In the genomic region with DNA sequence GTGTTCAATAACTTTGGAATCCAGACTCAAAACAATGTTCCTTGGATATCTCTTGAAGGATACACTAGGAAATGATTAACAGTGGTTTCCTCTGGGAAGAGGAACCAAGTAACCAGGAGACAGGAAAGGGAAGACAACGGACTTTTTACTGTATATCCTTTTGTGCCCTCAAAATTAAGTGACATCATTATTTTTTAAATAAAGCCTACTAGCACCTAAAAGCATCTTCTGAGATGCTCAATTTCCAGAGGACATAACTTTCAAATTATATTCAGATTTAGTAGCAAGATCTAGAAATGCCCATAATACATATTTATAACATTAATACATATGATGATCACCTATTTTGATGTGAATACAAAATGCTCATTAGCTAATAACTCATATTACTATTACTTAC, we compare ENCODE assay signal across 16 cellular contexts. TPM values are rescaled to one million over a fixed set of nuclear protein-coding genes. Genes with fewer than 3 reads are reported as not detected.
DNase-seq lines count a peak whose midpoint lies in the region; TF ChIP-seq lines count a peak whose summit lies in the region.
"Had no signal": no experiment of that assay in that cellular context is flagged by ENCODE, and none has a peak within 500 bp of the region (broad histone marks: within the 10 kb centered on the region; RNA-seq: fewer than 3 reads in every experiment).

No MANE protein-coding gene starts in this region.

- peak overlapping the region; percentile 57 for H3K27ac Mint-ChIP-seq in dendritic cell treated with granulocyte-macrophage colony-stimulating factor and Interleukin-4, amounts not matched to agents 40 ng/mL and 50 ng/mL, for 4 days
- peak overlapping the region; percentile 35 for H3K27ac Mint-ChIP-seq in progenitor cell of endocrine pancreas

- peaks cover 81 to 97% (median 95%) of the 10 kb centered on the region in 11 experiments for H4K20me1 ChIP-seq in BLaER1 treated with 17β-estradiol and CSF1 and Interleukin-3, amounts not matched to agents 10 nM and 100 nM

- peaks cover 16 to 75% (median 44%) of the 10 kb centered on the region in 10 experiments for H3K4me1 ChIP-seq in BLaER1 treated with 17β-estradiol and CSF1 and Interleukin-3, amounts not matched to agents 10 nM and 100 nM
- H3K4me1 ChIP-seq in esophagus muscularis mucosa: peaks cover 27 to 89% (median 84%) of the 10 kb centered on the region in 4 donors

- no peaks in the 10 kb centered on the region for H3K27me3 ChIP-seq in BLaER1 treated with 17β-estradiol and CSF1 and Interleukin-3, amounts not matched to agents 10 nM and 100 nM
- H3K27me3 ChIP-seq in H7 (ENCODE audit: control insufficient read depth, insufficient read depth, low read length) (no peaks in the 10 kb centered on the region), esophagus muscularis mucosa (no peaks in the 10 kb centered on the region)

- no peak for TF ChIP-seq EP300 in esophagus muscularis mucosa (IDR thresholded peaks at IDR 0.05)

- H3K9me3 ChIP-seq in BLaER1 treated with 17β-estradiol and CSF1 and Interleukin-3, amounts not matched to agents 10 nM and 100 nM (replicated peaks in 1 of 11): peaks cover 0 to 5% (median 0%) of the 10 kb centered on the region in 11 experiments; a peak in 2 of 22 replicates
- no peaks in the 10 kb centered on the region for H3K9me3 ChIP-seq in esophagus muscularis mucosa

- no peak overlapping the region; a peak in 1 of 22 replicates for H3K27ac ChIP-seq in BLaER1 treated with 17β-estradiol and CSF1 and Interleukin-3, amounts not matched to agents 10 nM and 100 nM
- H3K27ac ChIP-seq in esophagus muscularis mucosa (replicated peaks in 1 of 4): no peak overlapping the region
- H3K27ac ChIP-seq: GM23248 had no signal

- no peak overlapping the region for H3K4me3 ChIP-seq in BLaER1 treated with 17β-estradiol and CSF1 and Interleukin-3, amounts not matched to agents 10 nM and 100 nM
- H3K4me3 ChIP-seq in H7 (ENCODE audit: insufficient read depth, low read depth, low read length) (no peak overlapping the region), esophagus muscularis mucosa (no peak overlapping the region)
- H3K4me3 ChIP-seq: GM23248 had no signal

- WGBS in esophagus muscularis mucosa: 67% methylated on average over 1 of the region's 1 CpG

- no peak overlapping the region for H3K4me3 Mint-ChIP-seq in dendritic cell treated with granulocyte-macrophage colony-stimulating factor and Interleukin-4, amounts not matched to agents 40 ng/mL and 50 ng/mL, for 4 days
- H3K4me3 Mint-ChIP-seq in progenitor cell of endocrine pancreas (ENCODE audit: low read depth): no peak overlapping the region

- no peak overlapping the region for H3K9ac ChIP-seq in BLaER1 treated with 17β-estradiol and CSF1 and Interleukin-3, amounts not matched to agents 10 nM and 100 nM
- H3K9ac ChIP-seq: GM23248 had no signal

- peaks cover 31% of the 10 kb centered on the region for H3K36me3 Mint-ChIP-seq in dendritic cell treated with granulocyte-macrophage colony-stimulating factor and Interleukin-4, amounts not matched to agents 40 ng/mL and 50 ng/mL, for 4 days (ENCODE audit: low read depth)
- H3K36me3 Mint-ChIP-seq in progenitor cell of endocrine pancreas (ENCODE audit: insufficient read depth): peaks cover 42% of the 10 kb centered on the region

- H3K4me1 Mint-ChIP-seq in dendritic cell treated with granulocyte-macrophage colony-stimulating factor and Interleukin-4, amounts not matched to agents 40 ng/mL and 50 ng/mL, for 4 days (ENCODE audit: low read depth): peaks cover 49% of the 10 kb centered on the region
- H3K4me1 Mint-ChIP-seq in progenitor cell of endocrine pancreas (ENCODE audit: low read depth): peaks cover 21% of the 10 kb centered on the region

- no peaks in the 10 kb centered on the region for H3K27me3 Mint-ChIP-seq in dendritic cell treated with granulocyte-macrophage colony-stimulating factor and Interleukin-4, amounts not matched to agents 40 ng/mL and 50 ng/mL, for 4 days
- no peaks in the 10 kb centered on the region for H3K27me3 Mint-ChIP-seq in progenitor cell of endocrine pancreas

- no peaks in the 10 kb centered on the region for H3K9me3 Mint-ChIP-seq in dendritic cell treated with granulocyte-macrophage colony-stimulating factor and Interleukin-4, amounts not matched to agents 40 ng/mL and 50 ng/mL, for 4 days
- peaks cover 3% of the 10 kb centered on the region for H3K9me3 Mint-ChIP-seq in progenitor cell of endocrine pancreas (ENCODE audit: low read depth)

- TF ChIP-seq CTCF in progenitor cell of endocrine pancreas (IDR thresholded peaks at IDR 0.05; ENCODE audit: unreplicated experiment) (no peak), esophagus muscularis mucosa (IDR thresholded peaks at IDR 0.05) (no peak)

- DNase-seq in Kasumi-1 (lab: John Stamatoyannopoulos, UW) (peak; percentile 9 to 11), progenitor cell of endocrine pancreas (ENCODE audit: low spot score, unreplicated experiment) (no peak), NCI-H1417 (lab: John Stamatoyannopoulos, UW) (no peak), 8988T (no peak), H7 (no peak), esophagus muscularis mucosa (ENCODE audit: extremely low spot score) (no peak)
- DNase-seq: COR-L47, DMS53, GM23248, KG1, NCI-H1092, NCI-H1694 treated with DMSO at 0.1 percent for 48 hours, NCI-H69, SHP77 treated with DMSO at 0.1 percent for 48 hours had no signal

- intact Hi-C loops in dendritic cell treated with granulocyte-macrophage colony-stimulating factor and Interleukin-4, amounts not matched to agents 40 ng/mL and 50 ng/mL, for 4 days (cut with micrococcal nuclease): no loop called here
- intact Hi-C loops in esophagus muscularis mucosa (cut with DNase I): loop anchor here (10.0 kb wide), 2 partner anchors 124 to 154 kb away; no protein-coding TSS in a partner anchor

- H3K36me3 ChIP-seq in BLaER1 treated with 17β-estradiol and CSF1 and Interleukin-3, amounts not matched to agents 10 nM and 100 nM: peaks cover 38 to 93% (median 75%) of the 10 kb centered on the region in 11 experiments; a peak in 21 of 22 replicates
- H3K36me3 ChIP-seq in H7 (replicated peaks; ENCODE audit: control insufficient read depth, insufficient read depth, low read length): no peaks in the 10 kb centered on the region; the same call in 1 of the 2 replicates
- H3K36me3 ChIP-seq in esophagus muscularis mucosa: peaks cover 0 to 20% (median 15%) of the 10 kb centered on the region in 4 donors

- peak overlapping the region in 8 of 11 experiments; percentile 34 to 85 (median 67); a peak in 13 of 22 replicates for H3K4me2 ChIP-seq in BLaER1 treated with 17β-estradiol and CSF1 and Interleukin-3, amounts not matched to agents 10 nM and 100 nM

- TF ChIP-seq POLR2A in esophagus muscularis mucosa (IDR thresholded peaks at IDR 0.05; ENCODE audit: low read depth): no peak

RNA-seq across cellular contexts. Expression of a gene that starts 6.5 kb away (rescaled TPM):
- total RNA-seq in progenitor cell of endocrine pancreas: 154 and 163 TPM in 2 replicates
- total RNA-seq in H7 (2014; rRNA removed; shearing (Covaris generic)): 74.7 and 104 TPM in 2 replicates
- total RNA-seq in esophagus muscularis mucosa: 100 to 1,000 TPM; 177 to 224 (median 206) TPM

Comparison
In these comparisons a context has a peak if more than half of its experiments do, and no peak if none do; other contexts are left out.
1. DNase-seq: peak in Kasumi-1 (2 of 2); none in progenitor cell of endocrine pancreas (single experiment), NCI-H1417 (0 of 3), 8988T (single experiment), H7 (single experiment) and esophagus muscularis mucosa (single experiment).